Comparison of ENCODE assay signal across 34 cellular contexts in genomic region chr2:168736636-168737424, GRCh38.
DNase-seq lines count a peak whose midpoint lies in the region; ATAC-seq, FAIRE-seq and TF ChIP-seq lines count a peak whose summit lies in the region.
"Had no signal": no experiment of that assay in that cellular context is flagged by ENCODE, and none has a peak within 500 bp of the region (broad histone marks: within the 10 kb centered on the region; RNA-seq: fewer than 3 reads in every experiment).

No MANE protein-coding gene starts in this region.

- no TSS peak for BruUV-seq in HepG2 (replicated peaks; lab: Mats Ljungman, UMichigan)

- FAIRE-seq in HepG2 (lab: Jason Lieb, UNC): no peak
- FAIRE-seq: frontal cortex, GM19239, pancreas had no signal

- no peaks in the 10 kb centered on the region for H3K9me3 ChIP-seq in HepG2 (ENCODE audit: low read length)
- H3K9me3 ChIP-seq in right lobe of liver: no peaks in the 10 kb centered on the region
- no peaks in the 10 kb centered on the region for H3K9me3 ChIP-seq in right atrium auricular region
- H3K9me3 ChIP-seq: MG63, pancreas, spleen had no signal

- no peak overlapping the region for H2AFZ ChIP-seq in HepG2 (ENCODE audit: low read length)
- H2AFZ ChIP-seq: hepatocyte had no signal

- H3K27me3 Mint-ChIP-seq in stimulated activated naive B cell treated with anti-CD40 and anti-IgM and Interleukin-4, amounts not matched to agents 10 μg/mL and 1 μg/mL and 100 μg/mL, for 72 hours: no peaks in the 10 kb centered on the region
- H3K27me3 Mint-ChIP-seq in activated CD8-positive, alpha-beta T cell treated with anti-CD3 and anti-CD28 coated beads, Interleukin-2, amount 10 ng/mL, durations not matched to agents 7 days and 5 days (ENCODE audit: low read depth): no peaks in the 10 kb centered on the region
- H3K27me3 Mint-ChIP-seq: activated naive CD8-positive, alpha-beta T cell treated with anti-CD3 and anti-CD28 coated beads for 36 hours had no signal

- no peak for TF ChIP-seq EP300 in HepG2 (IDR thresholded peaks at IDR 0.05; ENCODE audit: low read depth in 2 of 2, low read length in 2 of 2)
- TF ChIP-seq EP300 in HepG2 (CRISPR knock-in tag; IDR thresholded peaks at IDR 0.05; ENCODE audit: borderline replicate concordance): no peak

- H3K36me3 Mint-ChIP-seq in stimulated activated naive B cell treated with anti-CD40 and anti-IgM and Interleukin-4, amounts not matched to agents 10 μg/mL and 1 μg/mL and 100 μg/mL, for 72 hours: peaks cover 3 to 13% of the 10 kb centered on the region in 2 donors
- H3K36me3 Mint-ChIP-seq in activated CD8-positive, alpha-beta T cell treated with anti-CD3 and anti-CD28 coated beads, Interleukin-2, amount 10 ng/mL, durations not matched to agents 7 days and 5 days (ENCODE audit: low read depth): no peaks in the 10 kb centered on the region
- H3K36me3 Mint-ChIP-seq: stimulated activated effector memory CD8-positive, alpha-beta T cell treated with anti-CD3 and anti-CD28 coated beads, Interleukin-12 subunit alpha, Interleukin-12 subunit beta, amount 100 ng/mL, for 72 hours had no signal

- no peaks in the 10 kb centered on the region for H4K20me1 ChIP-seq in HepG2 (ENCODE audit: insufficient read depth, low read length)

- no peak for TF ChIP-seq CTCF in HepG2 (CRISPR knock-in tag; IDR thresholded peaks at IDR 0.05)
- TF ChIP-seq CTCF in right lobe of liver (IDR thresholded peaks at IDR 0.05): no peak
- TF ChIP-seq CTCF in right atrium auricular region (IDR thresholded peaks at IDR 0.05): no peak

- CTCF ChIA-PET in HepG2 (lab: Yijun Ruan, JAX; ENCODE audit: low intra/inter-chr PET ratio, low total read pairs): no interaction called here
- CTCF ChIA-PET in activated CD8-positive, alpha-beta T cell treated with anti-CD3 and anti-CD28 coated beads, Interleukin-2, amount 10 ng/mL, durations not matched to agents 7 days and 5 days (lab: Charles Lee): no interaction called here

- H3K79me2 ChIP-seq in HepG2 (ENCODE audit: insufficient read depth, low read length): no peaks in the 10 kb centered on the region

- DNase-seq in HepG2 (ENCODE audit: low spot score) (no peak), right lobe of liver (no peak), NCI-H2227 treated with DMSO at 0.1 percent for 48 hours (lab: John Stamatoyannopoulos, UW) (peak; percentile 88), right atrium auricular region (ENCODE audit: low spot score) (no peak), hypothalamus (lab: John Stamatoyannopoulos, UW) (no peak), epidermal melanocyte (ENCODE audit: insufficient read length, low spot score) (no peak)
- DNase-seq in stimulated activated naive B cell treated with anti-CD40 and anti-IgM and Interleukin-4, amounts not matched to agents 10 μg/mL and 1 μg/mL and 100 μg/mL, for 72 hours: no peak
- DNase-seq in activated CD8-positive, alpha-beta T cell treated with anti-CD3 and anti-CD28 coated beads, Interleukin-2, amount 10 ng/mL, durations not matched to agents 7 days and 5 days: no peak
- DNase-seq: activated effector memory CD4-positive, alpha-beta T cell treated with Interleukin-2 at 50 U/mL for 16 hours; activated naive CD8-positive, alpha-beta T cell treated with anti-CD3 and anti-CD28 coated beads for 36 hours; activated T-cell treated with anti-CD3 and anti-CD28 coated beads for 4 hours; aorta; C1 segment of cervical spinal cord; caudate nucleus; DND-41; HCEC 1CT; KG1; MG63; NCI-H1105 treated with DMSO at 0.1 percent for 48 hours; NCI-H226; NCI-H82; pancreas; spleen; stimulated activated CD4-positive, alpha-beta T cell treated with anti-CD3 and anti-CD28 coated beads, Interleukin-4, amount 100 ng/mL, for 1 hour; substantia nigra had no signal

- H3K36me3 ChIP-seq in HepG2 (replicated peaks in 1 of 2; ENCODE audit: control insufficient read depth in 1 of 2, insufficient read depth in 2 of 2, low read length in 2 of 2) (no peaks in the 10 kb centered on the region; a peak in 1 of 5 replicates), right lobe of liver (no peaks in the 10 kb centered on the region), right atrium auricular region (no peaks in the 10 kb centered on the region)
- H3K36me3 ChIP-seq: MG63, pancreas, spleen had no signal

- POLR2A ChIA-PET in HepG2 (lab: Yijun Ruan, JAX): no interaction called here
- POLR2A ChIA-PET in activated CD8-positive, alpha-beta T cell treated with anti-CD3 and anti-CD28 coated beads, Interleukin-2, amount 10 ng/mL, durations not matched to agents 7 days and 5 days (lab: Charles Lee): no interaction called here

- H3K4me3 ChIP-seq in HepG2 (replicated peaks in 1 of 3; ENCODE audit: insufficient read depth in 1 of 3, low read depth in 2 of 3, low read length in 3 of 3): no peak overlapping the region
- H3K4me3 ChIP-seq in right lobe of liver: no peak overlapping the region
- no peak overlapping the region for H3K4me3 ChIP-seq in right atrium auricular region
- H3K4me3 ChIP-seq: hepatocyte, MG63, pancreas, spleen had no signal

- no peaks in the 10 kb centered on the region for H3K4me1 ChIP-seq in HepG2 (ENCODE audit: insufficient read depth, low read length)
- no peaks in the 10 kb centered on the region for H3K4me1 ChIP-seq in right lobe of liver
- peaks cover 0 to 51% of the 10 kb centered on the region in 2 donors for H3K4me1 ChIP-seq in right atrium auricular region
- H3K4me1 ChIP-seq: pancreas had no signal

- H3K4me3 Mint-ChIP-seq in stimulated activated naive B cell treated with anti-CD40 and anti-IgM and Interleukin-4, amounts not matched to agents 10 μg/mL and 1 μg/mL and 100 μg/mL, for 72 hours: no peak overlapping the region
- H3K4me3 Mint-ChIP-seq in activated CD8-positive, alpha-beta T cell treated with anti-CD3 and anti-CD28 coated beads, Interleukin-2, amount 10 ng/mL, durations not matched to agents 7 days and 5 days: no peak overlapping the region
- H3K4me3 Mint-ChIP-seq: activated naive CD8-positive, alpha-beta T cell treated with anti-CD3 and anti-CD28 coated beads for 36 hours; mesothelial cell of epicardium; nephron; stimulated activated effector memory CD8-positive, alpha-beta T cell treated with anti-CD3 and anti-CD28 coated beads, Interleukin-12 subunit alpha, Interleukin-12 subunit beta, amount 100 ng/mL, for 72 hours; T-helper 2 cell treated with Interferon-gamma antibody and Interleukin-4, amounts not matched to agents 5 μg/mL and 100 μg/mL, for 36 hours had no signal

- H3K4me1 Mint-ChIP-seq in stimulated activated naive B cell treated with anti-CD40 and anti-IgM and Interleukin-4, amounts not matched to agents 10 μg/mL and 1 μg/mL and 100 μg/mL, for 72 hours: peaks cover 0 to 2% of the 10 kb centered on the region in 2 donors
- H3K4me1 Mint-ChIP-seq in activated CD8-positive, alpha-beta T cell treated with anti-CD3 and anti-CD28 coated beads, Interleukin-2, amount 10 ng/mL, durations not matched to agents 7 days and 5 days (ENCODE audit: low read depth): peaks cover 3% of the 10 kb centered on the region

- TF ChIP-seq RAD21 in HepG2 (CRISPR knock-in tag; IDR thresholded peaks at IDR 0.05): no peak

- peak overlapping the region; percentile 28 for H3K27ac Mint-ChIP-seq in stimulated activated naive B cell treated with anti-CD40 and anti-IgM and Interleukin-4, amounts not matched to agents 10 μg/mL and 1 μg/mL and 100 μg/mL, for 72 hours
- no peak overlapping the region for H3K27ac Mint-ChIP-seq in activated CD8-positive, alpha-beta T cell treated with anti-CD3 and anti-CD28 coated beads, Interleukin-2, amount 10 ng/mL, durations not matched to agents 7 days and 5 days
- H3K27ac Mint-ChIP-seq: activated naive CD8-positive, alpha-beta T cell treated with anti-CD3 and anti-CD28 coated beads for 36 hours; mesothelial cell of epicardium; nephron; stimulated activated effector memory CD8-positive, alpha-beta T cell treated with anti-CD3 and anti-CD28 coated beads, Interleukin-12 subunit alpha, Interleukin-12 subunit beta, amount 100 ng/mL, for 72 hours; T-helper 2 cell treated with Interferon-gamma antibody and Interleukin-4, amounts not matched to agents 5 μg/mL and 100 μg/mL, for 36 hours had no signal

- TF ChIP-seq POLR2A in HepG2 (IDR thresholded peaks at IDR 0.05; ENCODE audit: insufficient read depth in 1 of 2, low read depth in 2 of 2, low read length in 2 of 2): no peak
- TF ChIP-seq POLR2A in right lobe of liver (IDR thresholded peaks at IDR 0.05): no peak

- intact Hi-C loops in HepG2 (cut with micrococcal nuclease; ENCODE audit: unreplicated experiment) (no loop called here), right lobe of liver (cut with DNase I) (no loop called here)

- H3K27me3 ChIP-seq in HepG2 (ENCODE audit: control insufficient read depth in 1 of 2, insufficient read depth in 2 of 2, low read length in 2 of 2) (no peaks in the 10 kb centered on the region), right lobe of liver (no peaks in the 10 kb centered on the region), right atrium auricular region (no peaks in the 10 kb centered on the region)
- H3K27me3 ChIP-seq: hepatocyte, MG63, pancreas, spleen had no signal

- ATAC-seq in HepG2: no peak
- no peak for ATAC-seq in right lobe of liver
- no peak for ATAC-seq in stimulated activated naive B cell treated with anti-CD40 and anti-IgM and Interleukin-4, amounts not matched to agents 10 μg/mL and 1 μg/mL and 100 μg/mL, for 72 hours (replicated peaks)
- no peak for ATAC-seq in activated CD8-positive, alpha-beta T cell treated with anti-CD3 and anti-CD28 coated beads, Interleukin-2, amount 10 ng/mL, durations not matched to agents 7 days and 5 days
- ATAC-seq: left lobe of liver; pancreas; stimulated activated effector memory CD8-positive, alpha-beta T cell treated with anti-CD3 and anti-CD28 coated beads, Interleukin-12 subunit alpha, Interleukin-12 subunit beta, amount 100 ng/mL, for 72 hours had no signal

- no peak overlapping the region for H3K27ac ChIP-seq in HepG2 (ENCODE audit: extremely low read length, insufficient read depth, low read length)
- no peak overlapping the region for H3K27ac ChIP-seq in right lobe of liver
- H3K27ac ChIP-seq in right atrium auricular region: peak overlapping the region; percentile 49 to 58
- H3K27ac ChIP-seq: hepatocyte, pancreas, RWPE1, spleen had no signal

- H3K4me2 ChIP-seq in HepG2 (ENCODE audit: low read depth, low read length): no peak overlapping the region
- H3K4me2 ChIP-seq: hepatocyte had no signal

- no peaks in the 10 kb centered on the region for H3K9me3 Mint-ChIP-seq in stimulated activated naive B cell treated with anti-CD40 and anti-IgM and Interleukin-4, amounts not matched to agents 10 μg/mL and 1 μg/mL and 100 μg/mL, for 72 hours
- no peaks in the 10 kb centered on the region for H3K9me3 Mint-ChIP-seq in activated CD8-positive, alpha-beta T cell treated with anti-CD3 and anti-CD28 coated beads, Interleukin-2, amount 10 ng/mL, durations not matched to agents 7 days and 5 days (ENCODE audit: insufficient read depth)
- H3K9me3 Mint-ChIP-seq: activated naive CD8-positive, alpha-beta T cell treated with anti-CD3 and anti-CD28 coated beads for 36 hours; mesothelial cell of epicardium; nephron; stimulated activated effector memory CD8-positive, alpha-beta T cell treated with anti-CD3 and anti-CD28 coated beads, Interleukin-12 subunit alpha, Interleukin-12 subunit beta, amount 100 ng/mL, for 72 hours; T-helper 2 cell treated with Interferon-gamma antibody and Interleukin-4, amounts not matched to agents 5 μg/mL and 100 μg/mL, for 36 hours had no signal

- in situ Hi-C loops in HepG2 (cut with HindIII; ENCODE audit: extremely low pct_ligation_motif_present, low pct_unique_long_range_greater_than_20kb): no loop called here

- 94% methylated on average over 12 of the region's 12 CpGs for WGBS in HepG2 (ENCODE audit: low lambda C conversion rate)
- 91% methylated on average over 6 of the region's 12 CpGs for WGBS in right lobe of liver (ENCODE audit: insufficient coverage, low coverage, low lambda C conversion rate, missing lambda C conversion rate)

- no peak overlapping the region for H3K9ac ChIP-seq in HepG2 (ENCODE audit: insufficient read depth, low read depth, low read length)

Comparison
In these comparisons a context has a peak if more than half of its experiments do, and no peak if none do; other contexts are left out.
1. H3K27ac ChIP-seq: peak in right atrium auricular region (2 of 2); none in HepG2 (single experiment) and right lobe of liver (0 of 3).